In genomic region chr2:53751728-53752127, GRCh38 we compare ENCODE assay signal across 8 cellular contexts. TPM values are rescaled to one million over a fixed set of nuclear protein-coding genes. Genes with fewer than 3 reads are reported as not detected.
DNase-seq lines count a peak whose midpoint lies in the region; ATAC-seq and TF ChIP-seq lines count a peak whose summit lies in the region.

No MANE protein-coding gene starts in this region.

- no peak overlapping the region for H2AFZ ChIP-seq in GM23248

- H3K4me3 ChIP-seq in GM23248, result no peak overlapping the region
- H3K4me3 ChIP-seq in foreskin fibroblast (ENCODE audit: low read depth in 1 of 2, low read length in 2 of 2), result no peak overlapping the region

- H3K4me2 ChIP-seq in GM23248 (ENCODE audit: unreplicated experiment), result peak overlapping the region; percentile 53

- no peak for TF ChIP-seq CTCF in foreskin fibroblast (IDR thresholded peaks at IDR 0.05; ENCODE audit: low read depth, low read length)
- TF ChIP-seq CTCF in type B pancreatic cell (conservative IDR thresholded peaks at IDR 0.05), result no peak
- no peak for TF ChIP-seq CTCF in omental fat pad (IDR thresholded peaks at IDR 0.05)

- peaks cover 26% of the 10 kb centered on the region for H3K36me3 Mint-ChIP-seq in type B pancreatic cell

- peaks cover 31% of the 10 kb centered on the region for H3K4me1 ChIP-seq in GM23248 (ENCODE audit: insufficient read depth)

- no peaks in the 10 kb centered on the region for H3K27me3 Mint-ChIP-seq in type B pancreatic cell

- H4K20me1 ChIP-seq in GM23248 (ENCODE audit: insufficient read depth), result no peaks in the 10 kb centered on the region

- H3K27me3 ChIP-seq in GM23248 (replicated peaks; ENCODE audit: insufficient read depth), result no peaks in the 10 kb centered on the region

- no peaks in the 10 kb centered on the region for H3K79me2 ChIP-seq in GM23248 (ENCODE audit: insufficient read depth)

- H3K36me3 ChIP-seq in GM23248 (ENCODE audit: low read depth), result peaks cover 12% of the 10 kb centered on the region; the same call in 1 of the 2 replicates

- no peak overlapping the region for H3K9ac ChIP-seq in GM23248

- 0 out of 2 replicates have a peak overlapping the region, but pooled peaks have one; percentile 22 for H3K27ac ChIP-seq in GM23248

- H3K4me1 Mint-ChIP-seq in type B pancreatic cell (ENCODE audit: unreplicated experiment), result no peaks in the 10 kb centered on the region

- no peak overlapping the region for H3K4me3 Mint-ChIP-seq in type B pancreatic cell

- H3K9me2 ChIP-seq in GM23248 (ENCODE audit: insufficient read depth), result no peaks in the 10 kb centered on the region

- peaks cover 16% of the 10 kb centered on the region; the same call in 1 of the 2 replicates for H3F3A ChIP-seq in GM23248 (ENCODE audit: insufficient read depth)

- ATAC-seq in GM18867 (IDR thresholded peaks at IDR 0.05; ENCODE audit: unreplicated experiment), result peak; percentile 97
- peak; percentile 98 for ATAC-seq in HG03565 (IDR thresholded peaks at IDR 0.05; ENCODE audit: unreplicated experiment)
- ATAC-seq in omental fat pad (ENCODE audit: low FRiP score), result no peak

- no peak overlapping the region for H3K27ac Mint-ChIP-seq in type B pancreatic cell

- 0 to 3% methylated on average over 1 of the region's 1 CpG for WGBS in GM23248 (ENCODE audit: low coverage in 1 of 2, low lambda C conversion rate in 2 of 2, missing lambda C conversion rate in 2 of 2), 2 experiments

- H3K9me3 Mint-ChIP-seq in type B pancreatic cell, result no peaks in the 10 kb centered on the region

- DNase-seq in GM23248 (peak; percentile 72), foreskin fibroblast (peak; percentile 51 to 74), type B pancreatic cell (ENCODE audit: extremely low spot score, unreplicated experiment) (no peak), HuH-7.5 (ENCODE audit: low spot score) (no peak), omental fat pad (ENCODE audit: low spot score) (no peak), NCI-H226 (no peak)

- no peaks in the 10 kb centered on the region for H3K9me3 ChIP-seq in GM23248 (ENCODE audit: low read depth)

- in situ Hi-C loops in GM23248 (cut with MboI), result no loop called here

RNA-seq across cellular contexts. Expression of gene CHAC2, which starts 15.9 kb away (rescaled TPM):
- total RNA-seq in GM23248 (2014; rRNA removed; shearing (Covaris generic)), result 4.3 and 4.6 TPM in 2 replicates
- polyA plus RNA-seq in GM23248 (2016; fragmentation: Nextera tagmentation; extraction: Ambion mirVana), result 4.0 and 5.4 TPM in 2 replicates
- 2.0 and 4.7 TPM in 2 replicates for total RNA-seq in type B pancreatic cell (ENCODE audit: low replicate concordance)
- 1 to 10 TPM; 3.2 to 7.2 (median 4.5) TPM for total RNA-seq in omental fat pad

RNA-seq across cellular contexts. Expression of gene ASB3, which starts 35.0 kb away (rescaled TPM):
- total RNA-seq in GM23248 (2014; rRNA removed; shearing (Covaris generic)), result 23.0 and 51.6 TPM in 2 replicates
- 18.6 and 19.9 TPM in 2 replicates for polyA plus RNA-seq in GM23248 (2016; fragmentation: Nextera tagmentation; extraction: Ambion mirVana)
- total RNA-seq in type B pancreatic cell (ENCODE audit: low replicate concordance), result 16.8 and 47.7 TPM in 2 replicates
- 10 to 100 TPM in 3 of 4 donors, 1 to 10 TPM in 1; 7.0 to 24.9 (median 12.0) TPM for total RNA-seq in omental fat pad

RNA-seq across cellular contexts. Expression of gene ERLEC1, which starts 35.1 kb away (rescaled TPM):
- total RNA-seq in GM23248 (2014; rRNA removed; shearing (Covaris generic)), result 98.8 and 107 TPM in 2 replicates
- polyA plus RNA-seq in GM23248 (2016; fragmentation: Nextera tagmentation; extraction: Ambion mirVana), result 109 and 110 TPM in 2 replicates
- total RNA-seq in type B pancreatic cell (ENCODE audit: low replicate concordance) (41.7 and 43.8 TPM in 2 replicates), omental fat pad (10 to 100 TPM; 42.9 to 76.1 (median 48.5) TPM)

Comparison
In these comparisons a context has a peak if more than half of its experiments do, and no peak if none do; other contexts are left out.
1. DNase-seq: peak in GM23248 (single experiment) and foreskin fibroblast (2 of 2); none in type B pancreatic cell (single experiment), HuH-7.5 (single experiment), omental fat pad (single experiment) and NCI-H226 (single experiment).